ENCODE assay signal across 8 cellular contexts in the genomic region with DNA sequence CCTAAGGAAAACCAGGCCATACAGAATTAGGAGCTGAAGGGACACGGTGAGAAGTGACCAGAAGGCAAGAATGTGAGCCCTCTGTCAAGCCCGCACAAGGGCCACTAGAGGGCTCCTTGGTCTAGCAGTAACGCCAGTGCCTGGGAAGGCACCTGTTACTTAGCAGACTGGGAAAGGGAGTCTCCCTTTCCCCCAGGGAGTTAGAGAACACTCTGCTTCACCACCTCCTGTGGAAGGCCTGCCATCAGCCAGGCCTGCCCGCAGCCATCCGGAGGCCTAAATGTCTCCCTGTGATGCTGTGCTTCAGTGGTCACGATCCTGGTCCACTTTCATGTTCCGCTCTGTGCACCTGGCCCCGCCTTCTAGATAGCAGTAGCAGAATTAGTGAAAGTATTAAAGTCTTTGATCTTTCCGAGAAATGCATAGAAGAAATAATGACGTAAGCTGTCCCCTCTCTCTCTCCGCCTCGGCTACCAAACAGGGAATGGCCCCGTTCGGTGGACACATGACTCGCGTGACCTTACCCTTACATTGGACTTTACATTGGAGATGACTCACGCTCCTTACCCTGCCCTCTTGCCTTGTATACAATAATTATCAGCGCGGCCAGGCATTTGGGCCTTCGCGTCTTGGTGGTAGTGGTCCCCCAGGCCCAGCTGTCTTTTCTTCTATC. TPM values are rescaled to one million over a fixed set of nuclear protein-coding genes. Genes with fewer than 3 reads are reported as not detected.
DNase-seq lines count a peak whose midpoint lies in the region; ATAC-seq, FAIRE-seq and TF ChIP-seq lines count a peak whose summit lies in the region.

No MANE protein-coding gene starts in this region.

- H3K9me3 Mint-ChIP-seq in activated naive CD8-positive, alpha-beta T cell treated with anti-CD3 and anti-CD28 coated beads for 36 hours: no peaks in the 10 kb centered on the region
- H3K9me3 Mint-ChIP-seq in activated naive CD8-positive, alpha-beta T cell treated with anti-CD3 and anti-CD28 coated beads, Interleukin-2, amount 50 U/mL, for 24 hours: no peaks in the 10 kb centered on the region

- 31 to 39% methylated on average over 18 to 21 of the region's 21 CpGs for WGBS in pancreas, 2 donors

- H3K27me3 Mint-ChIP-seq in activated naive CD8-positive, alpha-beta T cell treated with anti-CD3 and anti-CD28 coated beads for 36 hours: peaks cover 37% of the 10 kb centered on the region
- peaks cover 11% of the 10 kb centered on the region for H3K27me3 Mint-ChIP-seq in activated naive CD8-positive, alpha-beta T cell treated with anti-CD3 and anti-CD28 coated beads, Interleukin-2, amount 50 U/mL, for 24 hours

- ATAC-seq in activated naive CD8-positive, alpha-beta T cell treated with anti-CD3 and anti-CD28 coated beads, Interleukin-2, amount 50 U/mL, for 24 hours: no peak
- peak; percentile 65 to 90 (median 82) for ATAC-seq in pancreas
- ATAC-seq in HG02970 (IDR thresholded peaks at IDR 0.05; ENCODE audit: low FRiP score, unreplicated experiment): no peak
- ATAC-seq in GM18498 (IDR thresholded peaks at IDR 0.05; ENCODE audit: unreplicated experiment): no peak

- peak overlapping the region; percentile 28 for H3K27ac Mint-ChIP-seq in activated naive CD8-positive, alpha-beta T cell treated with anti-CD3 and anti-CD28 coated beads for 36 hours
- no peak overlapping the region for H3K27ac Mint-ChIP-seq in activated naive CD8-positive, alpha-beta T cell treated with anti-CD3 and anti-CD28 coated beads, Interleukin-2, amount 50 U/mL, for 24 hours

- no peaks in the 10 kb centered on the region for H3K4me1 ChIP-seq in pancreas

- peak overlapping the region in 1 of 4 donors; percentile 14 for H3K4me3 ChIP-seq in pancreas

- H3K27me3 ChIP-seq in pancreas: no peaks in the 10 kb centered on the region

- no peak overlapping the region for H3K4me3 Mint-ChIP-seq in activated naive CD8-positive, alpha-beta T cell treated with anti-CD3 and anti-CD28 coated beads for 36 hours
- no peak overlapping the region for H3K4me3 Mint-ChIP-seq in activated naive CD8-positive, alpha-beta T cell treated with anti-CD3 and anti-CD28 coated beads, Interleukin-2, amount 50 U/mL, for 24 hours

- DNase-seq in activated naive CD8-positive, alpha-beta T cell treated with anti-CD3 and anti-CD28 coated beads for 36 hours: no peak
- no peak for DNase-seq in activated naive CD8-positive, alpha-beta T cell treated with anti-CD3 and anti-CD28 coated beads, Interleukin-2, amount 50 U/mL, for 24 hours
- DNase-seq in NCI-H1417 (lab: John Stamatoyannopoulos, UW): peak; percentile 48 to 86 (median 69)
- DNase-seq in UCSD-AML1 (lab: John Stamatoyannopoulos, UW; ENCODE audit: unreplicated experiment): peak; percentile 35
- peak; percentile 36 for DNase-seq in fibroblast of peridontal ligament (ENCODE audit: extremely low read depth)
- peak in 5 of 6 donors; percentile 67 to 84 (median 70) for DNase-seq in pancreas

- peak; percentile 71 to 77 (median 74) for TF ChIP-seq CTCF in pancreas (IDR thresholded peaks at IDR 0.05)

- intact Hi-C loops in pancreas (cut with DNase I): loop anchor here in 1 of 3 donors (5.0 kb wide), 1 partner anchor 34 kb away; a partner anchor contains a TSS

- peak overlapping the region in 2 of 4 donors; percentile 5 to 36 for H3K27ac ChIP-seq in pancreas

- no peaks in the 10 kb centered on the region for H3K9me3 ChIP-seq in pancreas

- H3K36me3 ChIP-seq in pancreas: no peaks in the 10 kb centered on the region

- FAIRE-seq in pancreas (lab: Jason Lieb, UNC): no peak

- H3K36me3 Mint-ChIP-seq in activated naive CD8-positive, alpha-beta T cell treated with anti-CD3 and anti-CD28 coated beads for 36 hours: no peaks in the 10 kb centered on the region
- H3K36me3 Mint-ChIP-seq in activated naive CD8-positive, alpha-beta T cell treated with anti-CD3 and anti-CD28 coated beads, Interleukin-2, amount 50 U/mL, for 24 hours (ENCODE audit: low read depth): no peaks in the 10 kb centered on the region

- H3K4me1 Mint-ChIP-seq in activated naive CD8-positive, alpha-beta T cell treated with anti-CD3 and anti-CD28 coated beads for 36 hours: peaks cover 3% of the 10 kb centered on the region
- H3K4me1 Mint-ChIP-seq in activated naive CD8-positive, alpha-beta T cell treated with anti-CD3 and anti-CD28 coated beads, Interleukin-2, amount 50 U/mL, for 24 hours: no peaks in the 10 kb centered on the region

RNA-seq across cellular contexts. Expression of a gene that starts 10.7 kb away (rescaled TPM):
- total RNA-seq in activated naive CD8-positive, alpha-beta T cell treated with anti-CD3 and anti-CD28 coated beads for 36 hours: 100 to 1,000 TPM; 452 to 465 TPM
- 100 to 1,000 TPM; 169 to 350 (median 205) TPM for total RNA-seq in pancreas
- polyA plus RNA-seq in pancreas: 100 to 1,000 TPM; 310 to 315 TPM

RNA-seq across cellular contexts. Expression of a gene that starts 33.9 kb away (rescaled TPM):
- total RNA-seq in activated naive CD8-positive, alpha-beta T cell treated with anti-CD3 and anti-CD28 coated beads for 36 hours: 100 to 1,000 TPM; 317 to 321 TPM
- 100 to 1,000 TPM in 4 of 6 donors, 10 to 100 TPM in 2; 82.5 to 126 (median 109) TPM for total RNA-seq in pancreas
- 100 to 1,000 TPM; 206 to 281 TPM for polyA plus RNA-seq in pancreas

RNA-seq across cellular contexts. Expression of a gene that starts 49.6 kb away (rescaled TPM):
- total RNA-seq in activated naive CD8-positive, alpha-beta T cell treated with anti-CD3 and anti-CD28 coated beads for 36 hours: not detected
- not detected for total RNA-seq in pancreas
- polyA plus RNA-seq in pancreas: not detected

RNA-seq across cellular contexts. Expression of a gene that starts 56.9 kb away (rescaled TPM):
- 10 to 100 TPM; 30.2 to 31.0 TPM for total RNA-seq in activated naive CD8-positive, alpha-beta T cell treated with anti-CD3 and anti-CD28 coated beads for 36 hours
- 1 to 10 TPM; 4.3 to 7.3 (median 5.8) TPM for total RNA-seq in pancreas
- 10 to 100 TPM in 1 of 2 donors, 1 to 10 TPM in 1; 6.4 to 11.0 TPM for polyA plus RNA-seq in pancreas

Comparison
In these comparisons a context has a peak if more than half of its experiments do, and no peak if none do; other contexts are left out.
1. DNase-seq: peak in NCI-H1417 (3 of 3), UCSD-AML1 (single experiment), fibroblast of peridontal ligament (single experiment) and pancreas (5 of 6); none in activated naive CD8-positive, alpha-beta T cell treated with anti-CD3 and anti-CD28 coated beads for 36 hours (single experiment) and activated naive CD8-positive, alpha-beta T cell treated with anti-CD3 and anti-CD28 coated beads, Interleukin-2, amount 50 U/mL, for 24 hours (single experiment).
2. ATAC-seq: peak in pancreas (4 of 4); none in activated naive CD8-positive, alpha-beta T cell treated with anti-CD3 and anti-CD28 coated beads, Interleukin-2, amount 50 U/mL, for 24 hours (single experiment), HG02970 (single experiment) and GM18498 (single experiment).